8 cellular contexts compared by ENCODE assay signal in the genomic region with DNA sequence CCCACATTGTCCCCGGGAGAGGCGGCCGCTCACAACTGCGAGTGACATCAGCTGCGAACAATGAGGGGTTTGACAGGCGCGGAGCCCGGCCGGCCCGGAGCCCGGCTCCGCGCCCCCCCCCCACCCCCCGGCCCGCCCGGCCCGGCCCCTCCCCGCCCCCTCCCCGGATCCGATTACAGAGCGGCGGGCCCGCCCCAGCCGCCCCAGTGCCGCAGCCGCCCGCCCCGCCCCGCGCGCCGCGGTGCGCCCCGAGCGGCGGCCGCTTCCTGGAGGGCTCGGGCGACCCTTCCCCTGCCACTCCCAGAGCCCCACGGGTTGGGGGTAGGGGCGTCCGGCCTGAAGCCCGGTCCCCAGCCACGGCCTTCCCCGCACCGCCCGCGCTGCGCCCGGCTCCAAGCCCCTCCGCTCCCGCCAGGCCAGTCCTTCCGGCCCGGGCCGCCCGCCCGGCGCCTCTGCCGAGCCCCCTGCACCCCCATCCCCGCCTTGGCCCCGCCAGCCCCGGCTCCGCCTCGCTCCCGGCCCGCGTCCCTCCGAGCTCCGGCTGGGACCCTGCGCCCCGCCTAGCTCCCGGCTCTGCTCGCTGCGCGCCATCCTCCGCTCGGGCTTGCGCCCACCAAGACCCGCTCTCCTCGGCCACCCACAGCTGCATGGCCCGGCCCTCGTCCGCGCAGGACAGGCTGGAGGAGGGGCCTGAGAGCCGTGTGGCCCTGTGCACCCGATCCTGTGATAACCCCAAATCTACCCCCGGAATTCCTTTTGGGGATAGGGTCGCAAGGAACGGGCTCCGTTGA. TPM values are rescaled to one million over a fixed set of nuclear protein-coding genes. Genes with fewer than 3 reads are reported as not detected.
DNase-seq lines count a peak whose midpoint lies in the region; ATAC-seq, FAIRE-seq and TF ChIP-seq lines count a peak whose summit lies in the region.

PCBP4 (minus strand) TSS at position 71 of the 791 bp plus-strand sequence. CDS start 6,214 bp downstream, outside the sequence.

- H3K36me3 ChIP-seq in HEK293 (ENCODE audit: control insufficient read depth in 2 of 2, insufficient read depth in 1 of 2, low read length in 2 of 2) (peaks cover 0 to 7% of the 10 kb centered on the region in 2 experiments; a peak in 1 of 3 replicates), GM12878 (ENCODE audit: control insufficient read depth in 2 of 2, insufficient read depth in 2 of 2, low read length in 1 of 2) (no peaks in the 10 kb centered on the region), prostate gland (no peaks in the 10 kb centered on the region)

- DNase-seq in GM10248 (ENCODE audit: extremely low spot score) (peak; percentile 57), RCC 7860 (ENCODE audit: low spot score) (peak; percentile 46), GM12878 (ENCODE audit: low read depth, low spot score) (no peak), hypothalamus (lab: John Stamatoyannopoulos, UW) (peak in 45 of 51 donors; percentile 26 to 88 (median 75)), prostate gland (ENCODE audit: low spot score) (peak; percentile 69), NCI-H1436 treated with DMSO at 0.1 percent for 48 hours (lab: John Stamatoyannopoulos, UW) (no peak)

- H2AFZ ChIP-seq in GM12878 (ENCODE audit: control insufficient read depth, low read depth, low read length) = peak within 1 kb of the TSS; percentile 42

- H4K20me1 ChIP-seq in GM12878 (ENCODE audit: control insufficient read depth, insufficient read depth) = no peaks in the 10 kb centered on the region

- TF ChIP-seq EP300 in GM12878 (IDR thresholded peaks at IDR 0.05; ENCODE audit: borderline replicate concordance in 1 of 2, control insufficient read depth in 1 of 2, low read depth in 2 of 2, low read length in 2 of 2) = no peak

- H3K4me1 ChIP-seq in HEK293 (ENCODE audit: control insufficient read depth, insufficient read depth, low read length) (0 out of 2 replicates have a peak, but pooled peaks cover 2% of the 10 kb centered on the region), GM12878 (ENCODE audit: control insufficient read depth, insufficient read depth, low read length) (peaks cover 6% of the 10 kb centered on the region; the same call in 1 of the 2 replicates), prostate gland (replicated peaks) (peaks cover 10% of the 10 kb centered on the region)

- peak; percentile 52 for TF ChIP-seq POLR2A in GM12878 (IDR thresholded peaks at IDR 0.05; ENCODE audit: low read depth, low read length)
- peak; percentile 46 for TF ChIP-seq POLR2A in prostate gland (IDR thresholded peaks at IDR 0.05)

- POLR2A ChIA-PET in GM10248 (lab: Yijun Ruan, JAX) (no interaction called here), HEK293 (lab: Yijun Ruan, JAX) (interaction anchor here (0.6 to 1.8 kb wide), 3 partner anchors 16 to 592 kb away, joined by 3 to 8 read pairs (median 4); partner anchors contain the start of genes ACY1 and RPL29), GM12878 (lab: Charles Lee) (interaction anchor here (0.7 to 1.0 kb wide), 3 partner anchors 19 to 69 kb away, joined by 3 to 5 read pairs (median 3); no protein-coding TSS in a partner anchor)

- H3K79me2 ChIP-seq in GM12878 (ENCODE audit: control insufficient read depth, insufficient read depth, low read length) = no peaks in the 10 kb centered on the region

- H3K9me3 ChIP-seq in HEK293 (ENCODE audit: control insufficient read depth, insufficient read depth, low read depth, low read length) (no peaks in the 10 kb centered on the region), GM12878 (replicated peaks; ENCODE audit: control insufficient read depth, insufficient read depth, low read length) (no peaks in the 10 kb centered on the region), prostate gland (no peaks in the 10 kb centered on the region)

- H3K9ac ChIP-seq in GM12878 (ENCODE audit: control insufficient read depth, insufficient read depth, low read length) = peak within 1 kb of the TSS; percentile 61; the same call in 1 of the 2 replicates

- in situ Hi-C loops in GM12878 (cut with MboI) = no loop called here

- RAD21 ChIA-PET in GM12878 (lab: Charles Lee; ENCODE audit: unreplicated experiment) = interaction anchor here (0.9 to 2.1 kb wide), 2 partner anchors 15 to 25 kb away, joined by 4 to 10 read pairs; partner anchors contain the start of genes ACY1 and PARP3

- H3K4me3 ChIP-seq in HEK293 (ENCODE audit: low read depth, low read length) (peak within 1 kb of the TSS; percentile 57), GM12878 (peak within 1 kb of the TSS; percentile 82), prostate gland (peak within 1 kb of the TSS; percentile 63 to 83)

- BruUV-seq in GM12878 (replicated peaks; lab: Mats Ljungman, UMichigan) = no TSS peak

- H3K27me3 ChIP-seq in GM12878 (replicated peaks in 1 of 2; ENCODE audit: control insufficient read depth in 2 of 2, insufficient read depth in 2 of 2, low read length in 1 of 2) (no peaks in the 10 kb centered on the region; a peak in 1 of 4 replicates), prostate gland (replicated peaks; ENCODE audit: insufficient read depth) (no peaks in the 10 kb centered on the region)

- FAIRE-seq in RCC 7860 (lab: Jason Lieb, UNC) = no peak
- no peak for FAIRE-seq in GM12878 (lab: Jason Lieb, UNC)

- peak within 1 kb of the TSS; percentile 85 for H3K4me2 ChIP-seq in GM12878 (ENCODE audit: control insufficient read depth, insufficient read depth)

- no peak for TF ChIP-seq RAD21 in GM12878 (IDR thresholded peaks at IDR 0.05; ENCODE audit: insufficient read depth, low read depth, low read length)

- CTCF ChIA-PET in GM10248 (lab: Yijun Ruan, JAX) = interaction anchor here (0.7 to 6.0 kb wide), 2 partner anchors 25 to 155 kb away, joined by 3 to 40 read pairs; partner anchors contain the start of genes PARP3 and RRP9
- CTCF ChIA-PET in HEK293 (lab: Yijun Ruan, JAX) = interaction anchor here (1.0 kb wide), 1 partner anchor 25 kb away, joined by 3 read pairs; no protein-coding TSS in a partner anchor
- CTCF ChIA-PET in GM12878 (lab: Yijun Ruan, JAX) = interaction anchor here (0.6 to 1.4 kb wide), 3 partner anchors 15 to 26 kb away, joined by 3 to 4 read pairs (median 4); partner anchors contain the start of genes ACY1, PARP3 and RRP9

- SMC1A ChIA-PET in GM12878 (lab: Charles Lee; ENCODE audit: uncharacterized antibody, unreplicated experiment) = interaction anchor here (0.6 kb wide), 1 partner anchor 285 kb away, joined by 3 read pairs; no protein-coding TSS in a partner anchor

- TF ChIP-seq CTCF in GM10248 (IDR thresholded peaks at IDR 0.05; ENCODE audit: control extremely low read depth, extremely low read depth, low read depth, missing control alignments) (no peak), HEK293 (tag by site-specific recombination; IDR thresholded peaks at IDR 0.05) (no peak), GM12878 (IDR thresholded peaks at IDR 0.05 in 2 of 3, conservative IDR thresholded peaks at IDR 0.05 in 1 of 3; ENCODE audit: control insufficient read depth in 2 of 3, extremely low read depth in 1 of 3, insufficient read depth in 1 of 3, low read depth in 3 of 3, low read length in 3 of 3) (no peak), prostate gland (IDR thresholded peaks at IDR 0.05) (no peak)

- 3% methylated on average over 22 of the region's 91 CpGs for WGBS in GM12878 (ENCODE audit: insufficient coverage, insufficient replicate concordance, low lambda C conversion rate, missing lambda C conversion rate)
- WGBS in prostate gland = 0% methylated on average over 38 of the region's 91 CpGs

- H3K27ac ChIP-seq in HEK293 (ENCODE audit: extremely low read depth, low read depth, low read length) = peak within 1 kb of the TSS; percentile 41; the same call in 1 of the 2 replicates
- no peak within 1 kb of the TSS for H3K27ac ChIP-seq in GM12878 (ENCODE audit: control insufficient read depth, insufficient read depth)
- H3K27ac ChIP-seq in prostate gland = peak within 1 kb of the TSS; percentile 84 to 93

- ATAC-seq in GM12878 (peak; percentile 68), HG02870 (IDR thresholded peaks at IDR 0.05; ENCODE audit: unreplicated experiment) (no peak)

- intact Hi-C loops in GM12878 (cut with micrococcal nuclease; ENCODE audit: unreplicated experiment) = no loop called here
- intact Hi-C loops in prostate gland (cut with DNase I) = no loop called here

TF ChIP-seq in HEK293, 187 proteins besides CTCF, POLR2A, EP300 and RAD21 (continues in another document):
- peak; percentile 70 for TF ChIP-seq ZBTB20 (tag by site-specific recombination; IDR thresholded peaks at IDR 0.05)
- peak; percentile 62; the same call in 1 of the 2 replicates for TF ChIP-seq ZBTB8A (tag by site-specific recombination; IDR thresholded peaks at IDR 0.05)

TF ChIP-seq in GM12878, 131 proteins besides CTCF, POLR2A, EP300 and RAD21 (continues in another document):
- TF ChIP-seq LARP7 (IDR thresholded peaks at IDR 0.05) (no peak), HDAC6 (IDR thresholded peaks at IDR 0.05; ENCODE audit: unreplicated experiment) (peak; percentile 60), BACH1 (IDR thresholded peaks at IDR 0.05; ENCODE audit: borderline replicate concordance) (0 out of 2 replicates have a peak, but pooled peaks have one; percentile 22), NBN (IDR thresholded peaks at IDR 0.05) (no peak), ZNF622 (IDR thresholded peaks at IDR 0.05) (no peak), MXI1 (IDR thresholded peaks at IDR 0.05; ENCODE audit: low read depth, low read length) (no peak)

RNA-seq across cellular contexts. Expression of gene PCBP4, which starts in this region (rescaled TPM):
- total RNA-seq in GM12878 (2013; cell fraction: nucleolus; rRNA removed) = 7.2 and 8.2 TPM in 2 replicates
- total RNA-seq in GM12878 (2014; rRNA removed) (10.7 and 11.5 TPM in 2 replicates), GM12878 (2014; rRNA removed; fragmentation: Illumina TruSeq; extraction: Trizol) (4.2 and 4.7 TPM in 2 replicates), GM12878 (2021) (13.3 and 14.5 TPM in 2 replicates), prostate gland (10 to 100 TPM; 74.0 to 74.1 TPM)
- 4.1 TPM for polyA plus RNA-seq in GM12878 (2011; ENCODE audit: low read depth)
- polyA plus RNA-seq in GM12878 (2011; rRNA removed) (2.7 and 4.2 TPM in 2 replicates), GM12878 (2014; fragmentation: Illumina TruSeq; extraction: Trizol) (1.9 and 4.7 TPM in 2 replicates), GM12878 (2014; fragmentation: Nextera tagmentation; extraction: Ambion mirVana) (under 1 TPM; 0.05 to 0.24 TPM), GM12878 (2014; rRNA removed) (13.4 and 15.3 TPM in 2 replicates), GM12878 (2016; fragmentation: Nextera tagmentation; extraction: Ambion mirVana) (1 to 10 TPM; 3.6 to 4.0 TPM)
- polyA plus RNA-seq in GM12878 (2011; cell fraction: cytosol; rRNA removed) = 6.2 and 6.8 TPM in 2 replicates
- polyA plus RNA-seq in GM12878 (2011; cell fraction: nucleus; rRNA removed) = 21.4 and 24.7 TPM in 2 replicates
- 6.4 and 9.0 TPM in 2 replicates for polyA plus RNA-seq in GM12878 (2012)
- 1.4 and 4.2 TPM in 2 replicates for polyA minus RNA-seq in GM12878 (2011; rRNA and poly(A)+ RNA removed)
- polyA minus RNA-seq in GM12878 (2011; cell fraction: cytosol; rRNA and poly(A)+ RNA removed) = 0.94 and 3.1 TPM in 2 replicates
- polyA minus RNA-seq in GM12878 (2011; cell fraction: nucleus; rRNA and poly(A)+ RNA removed) = 2.2 and 2.5 TPM in 2 replicates

Comparison
In these comparisons a context has a peak if more than half of its experiments do, and no peak if none do; other contexts are left out.
1. RNA of gene PCBP4 (total RNA-seq): 74.0 to 74.1 TPM in prostate gland; 4.2 to 14.5 TPM in GM12878; every median in the first group is over 4 times any median in the second.
2. DNase-seq: peak in GM10248 (single experiment), RCC 7860 (single experiment), hypothalamus (45 of 51) and prostate gland (single experiment); none in GM12878 (single experiment) and NCI-H1436 treated with DMSO at 0.1 percent for 48 hours (single experiment).
3. Peak in every context shown above with its lines, with median percentiles within 50 percentile points of each other: H3K4me3 ChIP-seq.